In the genomic region with DNA sequence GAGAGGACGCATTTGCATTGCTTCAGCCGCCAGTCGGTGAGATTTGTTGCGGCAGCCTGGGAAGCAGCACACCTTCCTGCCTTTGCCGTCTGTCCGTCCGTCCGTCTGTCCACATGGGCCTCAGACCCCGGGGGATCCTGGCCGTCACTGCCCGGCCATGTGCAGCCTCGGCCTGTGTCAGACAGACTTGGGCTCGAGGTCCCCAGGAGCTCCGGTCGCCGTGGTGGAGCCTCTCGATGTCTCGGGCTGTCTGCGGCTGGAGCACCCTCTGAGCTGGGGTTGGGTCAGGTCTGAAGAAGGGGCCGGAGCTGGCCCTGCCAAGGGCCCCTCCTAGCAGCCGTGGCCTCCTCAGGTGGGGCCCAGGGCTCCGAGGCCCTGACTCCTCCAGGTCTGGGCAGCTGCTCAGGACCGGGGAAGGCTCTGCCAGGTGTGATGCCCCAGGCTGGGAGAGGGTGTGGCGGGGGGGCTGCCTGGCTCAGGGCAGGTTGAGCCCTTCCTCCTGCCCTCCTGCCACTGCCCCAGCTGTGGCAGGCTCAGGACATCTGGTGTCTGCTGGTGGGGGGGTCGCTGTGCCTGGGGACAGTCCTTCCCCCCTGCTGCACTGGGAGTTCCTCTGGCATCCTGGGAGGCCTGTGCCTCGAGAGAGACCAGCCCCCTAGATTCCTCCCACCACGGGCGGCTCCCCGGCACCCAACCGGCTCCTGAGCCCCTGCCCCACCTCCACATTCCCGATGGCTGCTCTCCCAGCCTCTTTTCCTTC, we compare ENCODE assay signal across 19 cellular contexts. TPM values are rescaled to one million over a fixed set of nuclear protein-coding genes. Genes with fewer than 3 reads are reported as not detected.
DNase-seq lines count a peak whose midpoint lies in the region; FAIRE-seq and TF ChIP-seq lines count a peak whose summit lies in the region.
"Had no signal": no experiment of that assay in that cellular context is flagged by ENCODE, and none has a peak within 500 bp of the region (broad histone marks: within the 10 kb centered on the region; RNA-seq: fewer than 3 reads in every experiment).

No MANE protein-coding gene starts in this region.

- peaks cover 64 to 78% (median 70%) of the 10 kb centered on the region in 10 experiments for H3K4me1 ChIP-seq in BLaER1 treated with 17β-estradiol and CSF1 and Interleukin-3, amounts not matched to agents 10 nM and 100 nM
- H3K4me1 ChIP-seq in endodermal cell (ENCODE audit: control insufficient read depth, insufficient read depth, low read length) (no peaks in the 10 kb centered on the region), neuronal stem cell (ENCODE audit: control insufficient read depth in 2 of 2, insufficient read depth in 1 of 2, low read depth in 1 of 2, low read length in 2 of 2) (no peaks in the 10 kb centered on the region)
- H3K4me1 ChIP-seq: HAP-1 had no signal

- H3K36me3 ChIP-seq in BLaER1 treated with 17β-estradiol and CSF1 and Interleukin-3, amounts not matched to agents 10 nM and 100 nM, result peaks cover 0 to 23% (median 0%) of the 10 kb centered on the region in 11 experiments; a peak in 8 of 22 replicates
- no peaks in the 10 kb centered on the region for H3K36me3 ChIP-seq in endodermal cell (ENCODE audit: control insufficient read depth, insufficient read depth, low read length)
- no peaks in the 10 kb centered on the region for H3K36me3 ChIP-seq in neuronal stem cell (replicated peaks in 1 of 2; ENCODE audit: control insufficient read depth in 2 of 2, insufficient read depth in 2 of 2, low read length in 2 of 2)
- H3K36me3 ChIP-seq: HAP-1, right lobe of liver had no signal

- no peak overlapping the region for H3K27ac Mint-ChIP-seq in endodermal cell

- H3K4me3 ChIP-seq in BLaER1 treated with 17β-estradiol and CSF1 and Interleukin-3, amounts not matched to agents 10 nM and 100 nM, result peak overlapping the region; percentile 48 to 72 (median 64); a peak in 19 of 20 replicates
- H3K4me3 ChIP-seq in endodermal cell (ENCODE audit: low read length) (no peak overlapping the region), neuronal stem cell (ENCODE audit: low read length in 2 of 2) (no peak overlapping the region)
- H3K4me3 ChIP-seq: HAP-1, PC-9, right lobe of liver had no signal

- no peak for TF ChIP-seq CTCF in endodermal cell (conservative IDR thresholded peaks at IDR 0.05)

- H2BK120ac ChIP-seq in neuronal stem cell (ENCODE audit: low read depth, low read length), result no peak overlapping the region

- peak overlapping the region; percentile 71 for H3K14ac ChIP-seq in neuronal stem cell (ENCODE audit: low read length)

- peak overlapping the region; percentile 94 for H2AK5ac ChIP-seq in neuronal stem cell (ENCODE audit: low read depth, low read length)

- H3K23ac ChIP-seq in neuronal stem cell (ENCODE audit: low read depth, low read length, poor library complexity), result peak overlapping the region; percentile 55

- no peak overlapping the region for H4K8ac ChIP-seq in neuronal stem cell (ENCODE audit: low read depth, low read length)

- H3K4ac ChIP-seq in neuronal stem cell (ENCODE audit: low read length), result peak overlapping the region; percentile 84

- H2BK5ac ChIP-seq in neuronal stem cell (ENCODE audit: low read length), result peak overlapping the region; percentile 24

- peaks cover 3% of the 10 kb centered on the region for H3K79me1 ChIP-seq in neuronal stem cell (ENCODE audit: low read depth, low read length)

- H3K36me3 Mint-ChIP-seq in endodermal cell (ENCODE audit: low read depth), result no peaks in the 10 kb centered on the region

- H3K18ac ChIP-seq in neuronal stem cell (ENCODE audit: low read length), result peak overlapping the region; percentile 91

- H3K4me1 Mint-ChIP-seq in endodermal cell, result peaks cover 3% of the 10 kb centered on the region

- H3K9ac ChIP-seq in BLaER1 treated with 17β-estradiol and CSF1 and Interleukin-3, amounts not matched to agents 10 nM and 100 nM, result peak overlapping the region; percentile 69 to 94 (median 79); a peak in 21 of 22 replicates
- no peak overlapping the region for H3K9ac ChIP-seq in endodermal cell (ENCODE audit: extremely low read depth, low read length, poor library complexity, severe bottlenecking)
- H3K9ac ChIP-seq in neuronal stem cell (ENCODE audit: low read depth, low read length, poor library complexity), result no peak overlapping the region
- H3K9ac ChIP-seq: KMS-11 had no signal

- peaks cover 7% of the 10 kb centered on the region for H3K27me3 Mint-ChIP-seq in endodermal cell (ENCODE audit: insufficient read depth)

- H3K4me3 Mint-ChIP-seq in endodermal cell, result no peak overlapping the region
- H3K4me3 Mint-ChIP-seq: activated T-cell treated with anti-CD3 and anti-CD28 coated beads, Interleukin-2, amount 50 U/mL, for 4 hours had no signal

- H3K9me3 Mint-ChIP-seq in endodermal cell, result peaks cover 16% of the 10 kb centered on the region
- H3K9me3 Mint-ChIP-seq: activated T-cell treated with anti-CD3 and anti-CD28 coated beads, Interleukin-2, amount 50 U/mL, for 4 hours had no signal

- H2BK15ac ChIP-seq in neuronal stem cell (ENCODE audit: low read length), result peak overlapping the region; percentile 81

- no peak for FAIRE-seq in GM12891 (lab: Jason Lieb, UNC)

- H2AFZ ChIP-seq in neuronal stem cell (ENCODE audit: low read length), result no peak overlapping the region
- H2AFZ ChIP-seq: PC-9 had no signal

- peak overlapping the region; percentile 74 to 94 (median 85) for H3K27ac ChIP-seq in BLaER1 treated with 17β-estradiol and CSF1 and Interleukin-3, amounts not matched to agents 10 nM and 100 nM
- H3K27ac ChIP-seq in endodermal cell (ENCODE audit: low read depth, low read length), result no peak overlapping the region
- H3K27ac ChIP-seq in neuronal stem cell (replicated peaks; ENCODE audit: low read length), result no peak overlapping the region
- H3K27ac ChIP-seq: KMS-11, PC-9, right lobe of liver had no signal

- no peak overlapping the region for H4K91ac ChIP-seq in neuronal stem cell (ENCODE audit: low read depth, low read length, poor library complexity)

- H4K20me1 ChIP-seq in BLaER1 treated with 17β-estradiol and CSF1 and Interleukin-3, amounts not matched to agents 10 nM and 100 nM, result no peaks in the 10 kb centered on the region

- DNase-seq in GM12891 (ENCODE audit: insufficient read length, low spot score) (peak; percentile 9), endodermal cell (peak; percentile 49), neuronal stem cell (ENCODE audit: low spot score) (no peak), DMS 273 (lab: John Stamatoyannopoulos, UW; ENCODE audit: unreplicated experiment) (no peak), NCI-H526 treated with DMSO at 0.1 percent for 48 hours (lab: John Stamatoyannopoulos, UW) (no peak), HUDEP-2 (lab: John Stamatoyannopoulos, UW; ENCODE audit: unreplicated experiment in 76 of 76) (no peak)
- DNase-seq: activated CD4-positive, alpha-beta T cell treated with anti-CD3 and anti-CD28 coated beads for 48 hours; activated T-cell treated with anti-CD3 and anti-CD28 coated beads, Interleukin-2, amount 50 U/mL, for 4 hours; AML-193; NCI-H1048; NCI-H2171; NCI-H774; PC-9 had no signal

- TF ChIP-seq POLR2A in GM12891 (IDR thresholded peaks at IDR 0.05; ENCODE audit: low read depth, low read length), result no peak

- peak overlapping the region; percentile 46 for H2BK12ac ChIP-seq in neuronal stem cell (ENCODE audit: low read length)

- WGBS in endodermal cell (ENCODE audit: insufficient coverage in 1 of 2, insufficient read length in 1 of 2), 2 experiments, result 89 to 98% methylated on average over 13 to 31 of the region's 31 CpGs
- no CpG with 5 or more reads among the region's 31 CpGs for WGBS in neuronal stem cell (ENCODE audit: extremely low coverage in 2 of 2, insufficient read length in 2 of 2, insufficient replicate concordance in 1 of 2), 2 donors

- peaks cover 1 to 15% (median 10%) of the 10 kb centered on the region in 11 experiments; a peak in 21 of 22 replicates for H3K9me3 ChIP-seq in BLaER1 treated with 17β-estradiol and CSF1 and Interleukin-3, amounts not matched to agents 10 nM and 100 nM (replicated peaks in 1 of 11)
- peaks cover 10% of the 10 kb centered on the region for H3K9me3 ChIP-seq in endodermal cell (ENCODE audit: control insufficient read depth, low read length)
- H3K9me3 ChIP-seq in neuronal stem cell (replicated peaks in 1 of 2; ENCODE audit: control insufficient read depth in 2 of 2, insufficient read depth in 1 of 2, low read depth in 1 of 2, low read length in 2 of 2), result peaks cover 0 to 4% of the 10 kb centered on the region in 2 donors
- H3K9me3 ChIP-seq: HAP-1, right lobe of liver had no signal

- H3K4me2 ChIP-seq in BLaER1 treated with 17β-estradiol and CSF1 and Interleukin-3, amounts not matched to agents 10 nM and 100 nM, result peak overlapping the region; percentile 83 to 100 (median 93)
- no peak overlapping the region for H3K4me2 ChIP-seq in neuronal stem cell (ENCODE audit: insufficient read depth, low read length, poor library complexity, severe bottlenecking)
- H3K4me2 ChIP-seq: KMS-11, PC-9 had no signal

- no peaks in the 10 kb centered on the region for H3K27me3 ChIP-seq in BLaER1 treated with 17β-estradiol and CSF1 and Interleukin-3, amounts not matched to agents 10 nM and 100 nM
- H3K27me3 ChIP-seq in endodermal cell (ENCODE audit: control insufficient read depth, insufficient read depth, low read length, poor library complexity, severe bottlenecking) (peaks cover 10% of the 10 kb centered on the region), neuronal stem cell (ENCODE audit: control insufficient read depth in 3 of 3, insufficient read depth in 3 of 3, low read depth in 1 of 3, low read length in 3 of 3) (no peaks in the 10 kb centered on the region)
- H3K27me3 ChIP-seq: right lobe of liver had no signal

TF ChIP-seq in GM12891, 5 proteins besides CTCF, POLR2A, EP300 and RAD21 (continues in another document):
- TF ChIP-seq SPI1 (IDR thresholded peaks at IDR 0.05; ENCODE audit: low read depth, low read length), result no peak

RNA-seq across cellular contexts. Expression of a gene that starts 11.8 kb away (rescaled TPM):
- polyA plus RNA-seq in GM12891 (2012; ENCODE audit: low read depth, missing spikeins), result 0.69 TPM
- 1 to 10 TPM; 1.2 TPM for total RNA-seq in endodermal cell
- polyA plus RNA-seq in endodermal cell (2013, experiment 1 of 2), result 0.36 TPM
- 0.70 TPM for polyA plus RNA-seq in endodermal cell (2013, experiment 2 of 2)
- 0.45 TPM for polyA plus RNA-seq in neuronal stem cell (2013, experiment 1 of 2)
- polyA plus RNA-seq in neuronal stem cell (2013, experiment 2 of 2), result 0.37 TPM
- total RNA-seq: kidney epithelial cell had no signal

RNA-seq across cellular contexts. Expression of a gene that starts 37.9 kb away (rescaled TPM):
- polyA plus RNA-seq in GM12891 (2012; ENCODE audit: low read depth, missing spikeins), result 8.4 TPM
- under 1 TPM in 1 of 2 donors, not detected in 1; 0.20 TPM for total RNA-seq in endodermal cell
- not detected for polyA plus RNA-seq in endodermal cell (2013, experiment 1 of 2)
- not detected for polyA plus RNA-seq in endodermal cell (2013, experiment 2 of 2)
- not detected for polyA plus RNA-seq in neuronal stem cell (2013, experiment 1 of 2)
- polyA plus RNA-seq in neuronal stem cell (2013, experiment 2 of 2), result not detected
- total RNA-seq: PC-9, temporal lobe had no signal

RNA-seq across cellular contexts. Expression of a gene that starts 44.2 kb away (rescaled TPM):
- 0.21 TPM for polyA plus RNA-seq in GM12891 (2012; ENCODE audit: low read depth, missing spikeins)
- total RNA-seq in endodermal cell, result under 1 TPM; 0.57 to 0.91 TPM
- not detected for polyA plus RNA-seq in endodermal cell (2013, experiment 1 of 2)
- not detected for polyA plus RNA-seq in endodermal cell (2013, experiment 2 of 2)
- 0.45 TPM for polyA plus RNA-seq in neuronal stem cell (2013, experiment 1 of 2)
- 0.47 TPM for polyA plus RNA-seq in neuronal stem cell (2013, experiment 2 of 2)
- total RNA-seq: kidney epithelial cell had no signal

RNA-seq across cellular contexts. Expression of a gene that starts 48.7 kb away (rescaled TPM):
- polyA plus RNA-seq in GM12891 (2012; ENCODE audit: low read depth, missing spikeins), result 0.17 TPM
- not detected for total RNA-seq in endodermal cell
- polyA plus RNA-seq in endodermal cell (2013, experiment 1 of 2), result not detected
- polyA plus RNA-seq in endodermal cell (2013, experiment 2 of 2), result not detected
- not detected for polyA plus RNA-seq in neuronal stem cell (2013, experiment 1 of 2)
- not detected for polyA plus RNA-seq in neuronal stem cell (2013, experiment 2 of 2)
- total RNA-seq: kidney epithelial cell, PC-9, right lobe of liver had no signal

Comparison
In these comparisons a context has a peak if more than half of its experiments do, and no peak if none do; other contexts are left out.
1. H3K27ac ChIP-seq: peak in BLaER1 treated with 17β-estradiol and CSF1 and Interleukin-3, amounts not matched to agents 10 nM and 100 nM (11 of 11); none in endodermal cell (single experiment) and neuronal stem cell (single experiment).
2. H3K4me3 ChIP-seq: peak in BLaER1 treated with 17β-estradiol and CSF1 and Interleukin-3, amounts not matched to agents 10 nM and 100 nM (10 of 10); none in endodermal cell (single experiment) and neuronal stem cell (0 of 2).
3. H3K9ac ChIP-seq: peak in BLaER1 treated with 17β-estradiol and CSF1 and Interleukin-3, amounts not matched to agents 10 nM and 100 nM (11 of 11); none in endodermal cell (single experiment) and neuronal stem cell (single experiment).
4. DNase-seq: peak in GM12891 (single experiment) and endodermal cell (single experiment); none in neuronal stem cell (single experiment), DMS 273 (single experiment), NCI-H526 treated with DMSO at 0.1 percent for 48 hours (single experiment) and HUDEP-2 (0 of 76).